16 cellular contexts compared by ENCODE assay signal in the genomic region with DNA sequence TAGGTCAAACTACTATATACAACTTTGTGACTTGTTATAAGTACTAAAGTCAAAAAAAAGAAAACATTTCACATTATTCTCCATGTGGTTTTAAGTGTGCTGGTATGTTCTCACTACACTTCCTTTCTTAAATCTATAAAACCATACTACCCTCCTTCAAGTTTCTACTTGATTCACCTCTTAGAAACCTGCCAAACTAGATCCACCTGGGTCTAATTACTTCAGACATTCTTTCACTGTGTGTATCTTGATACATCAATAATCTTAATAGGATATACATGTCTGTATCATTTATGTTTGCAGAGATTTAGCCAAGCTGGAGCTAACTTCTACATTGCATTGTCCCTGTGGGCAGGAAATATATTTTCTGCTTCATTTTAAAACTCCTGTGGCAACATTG.
DNase-seq lines count a peak whose midpoint lies in the region; ATAC-seq and TF ChIP-seq lines count a peak whose summit lies in the region.
"Had no signal": no experiment of that assay in that cellular context is flagged by ENCODE, and none has a peak within 500 bp of the region (broad histone marks: within the 10 kb centered on the region; RNA-seq: fewer than 3 reads in every experiment).

No MANE protein-coding gene starts in this region.

- no peaks in the 10 kb centered on the region for H3K36me3 ChIP-seq in PC-3 (ENCODE audit: low read depth, low read length)
- H3K36me3 ChIP-seq: BLaER1 treated with 17β-estradiol and CSF1 and Interleukin-3, amounts not matched to agents 10 nM and 100 nM had no signal

- no peaks in the 10 kb centered on the region for H3K27me3 Mint-ChIP-seq in mesothelial cell of epicardium (ENCODE audit: low read depth)
- H3K27me3 Mint-ChIP-seq: CD4-positive, CD25-positive, alpha-beta regulatory T cell; IgD-negative memory B cell had no signal

- ATAC-seq in PC-3 = peak; percentile 27; the same call in 1 of the 2 replicates
- ATAC-seq in HG02884 (IDR thresholded peaks at IDR 0.05; ENCODE audit: unreplicated experiment) = no peak
- ATAC-seq in HG03045 (IDR thresholded peaks at IDR 0.05; ENCODE audit: unreplicated experiment) = no peak
- ATAC-seq: GM12878 had no signal

- H2AFZ ChIP-seq in PC-3 (ENCODE audit: low read length) = no peak overlapping the region

- H3K4me3 ChIP-seq in PC-3 (ENCODE audit: low read length) = no peak overlapping the region
- H3K4me3 ChIP-seq in epithelial cell of esophagus (ENCODE audit: low read length) = no peak overlapping the region
- H3K4me3 ChIP-seq: BLaER1 treated with 17β-estradiol and CSF1 and Interleukin-3, amounts not matched to agents 10 nM and 100 nM; GM12878 had no signal

- peak overlapping the region; percentile 68 for H3K27ac Mint-ChIP-seq in mesothelial cell of epicardium
- H3K27ac Mint-ChIP-seq: CD4-positive, CD25-positive, alpha-beta regulatory T cell; HFFc6; IgD-negative memory B cell had no signal

- CTCF ChIA-PET in PC-3 (lab: Charles Lee) = no interaction called here

- no peaks in the 10 kb centered on the region for H3F3A ChIP-seq in PC-3 (ENCODE audit: low read length, unreplicated experiment)

- POLR2A ChIA-PET in PC-3 (lab: Charles Lee; ENCODE audit: unreplicated experiment) = no interaction called here

- H3K27ac ChIP-seq in PC-3 (ENCODE audit: low read length) = no peak overlapping the region
- H3K27ac ChIP-seq: BLaER1 treated with 17β-estradiol and CSF1 and Interleukin-3, amounts not matched to agents 10 nM and 100 nM had no signal

- peaks cover 24% of the 10 kb centered on the region for H3K9me3 Mint-ChIP-seq in mesothelial cell of epicardium

- peaks cover 34% of the 10 kb centered on the region for H3K4me1 Mint-ChIP-seq in mesothelial cell of epicardium
- H3K4me1 Mint-ChIP-seq: CD4-positive, CD25-positive, alpha-beta regulatory T cell; IgD-negative memory B cell had no signal

- intact Hi-C loops in PC-3 (cut with micrococcal nuclease) = no loop called here

- no peaks in the 10 kb centered on the region for H4K20me1 ChIP-seq in PC-3 (ENCODE audit: low read length)
- H4K20me1 ChIP-seq: BLaER1 treated with 17β-estradiol and CSF1 and Interleukin-3, amounts not matched to agents 10 nM and 100 nM had no signal

- no peaks in the 10 kb centered on the region for H3K27me3 ChIP-seq in PC-3 (ENCODE audit: low read length)
- H3K27me3 ChIP-seq: BLaER1 treated with 17β-estradiol and CSF1 and Interleukin-3, amounts not matched to agents 10 nM and 100 nM had no signal

- no peak overlapping the region for H3K4me2 ChIP-seq in PC-3 (ENCODE audit: low read length)
- H3K4me2 ChIP-seq: BLaER1 treated with 17β-estradiol and CSF1 and Interleukin-3, amounts not matched to agents 10 nM and 100 nM had no signal

- no peaks in the 10 kb centered on the region for H3K79me2 ChIP-seq in PC-3 (ENCODE audit: low read length)

- H3K9me3 ChIP-seq in PC-3 (ENCODE audit: low read length) = no peaks in the 10 kb centered on the region

- no peak for TF ChIP-seq CTCF in PC-3 (conservative IDR thresholded peaks at IDR 0.05; ENCODE audit: low read depth, low read length)
- TF ChIP-seq CTCF in epithelial cell of esophagus (IDR thresholded peaks at IDR 0.05; ENCODE audit: insufficient read depth, low read depth, low read length, missing control alignments) = no peak
- TF ChIP-seq CTCF in mesothelial cell of epicardium (IDR thresholded peaks at IDR 0.05; ENCODE audit: unreplicated experiment) = no peak
- TF ChIP-seq CTCF in GM10266 (IDR thresholded peaks at IDR 0.05; ENCODE audit: control insufficient read depth, insufficient read depth, low read depth, missing control alignments) = no peak

- no peaks in the 10 kb centered on the region for H3K4me1 ChIP-seq in PC-3 (ENCODE audit: insufficient read depth, low read length)
- H3K4me1 ChIP-seq: BLaER1 treated with 17β-estradiol and CSF1 and Interleukin-3, amounts not matched to agents 10 nM and 100 nM had no signal

- H3K4me3 Mint-ChIP-seq in mesothelial cell of epicardium = no peak overlapping the region
- H3K4me3 Mint-ChIP-seq: CD4-positive, CD25-positive, alpha-beta regulatory T cell; HFFc6; IgD-negative memory B cell had no signal

- H3K9me2 ChIP-seq in PC-3 (replicated peaks; ENCODE audit: low read length) = no peaks in the 10 kb centered on the region

- peaks cover 13% of the 10 kb centered on the region for H3K36me3 Mint-ChIP-seq in mesothelial cell of epicardium
- H3K36me3 Mint-ChIP-seq: CD4-positive, CD25-positive, alpha-beta regulatory T cell; IgD-negative memory B cell had no signal

- BruUV-seq in PC-3 (replicated peaks; lab: Mats Ljungman, UMichigan) = no TSS peak

- DNase-seq in HPDE6-E6E7 (ENCODE audit: extremely low spot score) (peak; percentile 17), PC-3 (peak; percentile 51), epithelial cell of esophagus (ENCODE audit: low read depth) (peak; percentile 82), mesothelial cell of epicardium (ENCODE audit: low spot score in 2 of 2, unreplicated experiment in 2 of 2) (no peak), GM10266 (ENCODE audit: extremely low spot score) (no peak)
- DNase-seq: ACHN; Calu3; CD4-positive, CD25-positive, alpha-beta regulatory T cell; DMS 273 treated with DMSO at 0.1 percent for 48 hours; HCEC 1CT; HFFc6 had no signal

- no peak overlapping the region for H3K9ac ChIP-seq in PC-3 (ENCODE audit: low read length)
- H3K9ac ChIP-seq: BLaER1 treated with 17β-estradiol and CSF1 and Interleukin-3, amounts not matched to agents 10 nM and 100 nM had no signal

Comparison
In these comparisons a context has a peak if more than half of its experiments do, and no peak if none do; other contexts are left out.
1. DNase-seq: peak in HPDE6-E6E7 (single experiment), PC-3 (single experiment) and epithelial cell of esophagus (single experiment); none in mesothelial cell of epicardium (0 of 2) and GM10266 (single experiment).